ENCODE assay signal across 1 cellular context in the genomic region with DNA sequence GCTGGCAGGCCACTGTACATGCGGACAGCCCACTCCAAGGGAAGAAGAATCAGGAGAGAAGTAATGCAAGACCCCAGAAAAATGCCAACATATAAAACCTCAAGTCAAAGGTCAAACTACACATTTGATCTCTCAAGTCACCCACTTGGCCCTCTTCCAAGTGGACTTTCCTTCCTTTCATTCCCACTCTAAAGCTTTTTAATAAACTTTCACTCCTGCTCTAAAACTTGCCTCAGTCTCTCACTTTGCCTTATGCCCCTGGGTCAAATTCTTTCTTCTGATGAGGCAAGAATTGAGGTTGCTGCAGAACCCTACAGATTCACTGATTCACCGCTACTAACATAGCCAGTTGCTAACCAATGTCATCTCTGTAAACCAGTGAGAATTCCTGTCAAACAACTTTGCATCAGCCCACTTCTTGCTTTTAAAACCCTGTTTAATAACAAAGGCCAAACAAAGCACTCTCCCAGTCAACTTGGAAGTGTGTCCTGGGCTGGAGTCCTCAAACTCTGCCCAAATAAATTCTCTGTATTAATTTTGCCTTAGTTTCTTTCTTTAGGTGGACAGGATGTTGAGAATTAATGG.
TF ChIP-seq lines count a peak whose summit lies in the region.

No MANE protein-coding gene starts in this region.

TF ChIP-seq in WTC11, 78 proteins besides CTCF, POLR2A, EP300 and RAD21 (continued from another document):
- TF ChIP-seq, protein P1, sequence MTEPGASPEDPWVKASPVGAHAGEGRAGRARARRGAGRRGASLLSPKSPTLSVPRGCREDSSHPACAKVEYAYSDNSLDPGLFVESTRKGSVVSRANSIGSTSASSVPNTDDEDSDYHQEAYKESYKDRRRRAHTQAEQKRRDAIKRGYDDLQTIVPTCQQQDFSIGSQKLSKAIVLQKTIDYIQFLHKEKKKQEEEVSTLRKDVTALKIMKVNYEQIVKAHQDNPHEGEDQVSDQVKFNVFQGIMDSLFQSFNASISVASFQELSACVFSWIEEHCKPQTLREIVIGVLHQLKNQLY (CRISPR knock-in tag; IDR thresholded peaks at IDR 0.05) = no peak
- no peak for TF ChIP-seq GABPB1 (CRISPR knock-in tag; IDR thresholded peaks at IDR 0.05)
- TF ChIP-seq ZNF263 (CRISPR knock-in tag; IDR thresholded peaks at IDR 0.05; ENCODE audit: low read depth) = no peak
- no peak for TF ChIP-seq HMGA2 (CRISPR knock-in tag; IDR thresholded peaks at IDR 0.05)
- no peak for TF ChIP-seq ATF1 (CRISPR knock-in tag; IDR thresholded peaks at IDR 0.05)
- TF ChIP-seq, protein P2, sequence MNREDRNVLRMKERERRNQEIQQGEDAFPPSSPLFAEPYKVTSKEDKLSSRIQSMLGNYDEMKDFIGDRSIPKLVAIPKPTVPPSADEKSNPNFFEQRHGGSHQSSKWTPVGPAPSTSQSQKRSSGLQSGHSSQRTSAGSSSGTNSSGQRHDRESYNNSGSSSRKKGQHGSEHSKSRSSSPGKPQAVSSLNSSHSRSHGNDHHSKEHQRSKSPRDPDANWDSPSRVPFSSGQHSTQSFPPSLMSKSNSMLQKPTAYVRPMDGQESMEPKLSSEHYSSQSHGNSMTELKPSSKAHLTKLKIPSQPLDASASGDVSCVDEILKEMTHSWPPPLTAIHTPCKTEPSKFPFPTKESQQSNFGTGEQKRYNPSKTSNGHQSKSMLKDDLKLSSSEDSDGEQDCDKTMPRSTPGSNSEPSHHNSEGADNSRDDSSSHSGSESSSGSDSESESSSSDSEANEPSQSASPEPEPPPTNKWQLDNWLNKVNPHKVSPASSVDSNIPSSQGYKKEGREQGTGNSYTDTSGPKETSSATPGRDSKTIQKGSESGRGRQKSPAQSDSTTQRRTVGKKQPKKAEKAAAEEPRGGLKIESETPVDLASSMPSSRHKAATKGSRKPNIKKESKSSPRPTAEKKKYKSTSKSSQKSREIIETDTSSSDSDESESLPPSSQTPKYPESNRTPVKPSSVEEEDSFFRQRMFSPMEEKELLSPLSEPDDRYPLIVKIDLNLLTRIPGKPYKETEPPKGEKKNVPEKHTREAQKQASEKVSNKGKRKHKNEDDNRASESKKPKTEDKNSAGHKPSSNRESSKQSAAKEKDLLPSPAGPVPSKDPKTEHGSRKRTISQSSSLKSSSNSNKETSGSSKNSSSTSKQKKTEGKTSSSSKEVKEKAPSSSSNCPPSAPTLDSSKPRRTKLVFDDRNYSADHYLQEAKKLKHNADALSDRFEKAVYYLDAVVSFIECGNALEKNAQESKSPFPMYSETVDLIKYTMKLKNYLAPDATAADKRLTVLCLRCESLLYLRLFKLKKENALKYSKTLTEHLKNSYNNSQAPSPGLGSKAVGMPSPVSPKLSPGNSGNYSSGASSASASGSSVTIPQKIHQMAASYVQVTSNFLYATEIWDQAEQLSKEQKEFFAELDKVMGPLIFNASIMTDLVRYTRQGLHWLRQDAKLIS (CRISPR knock-in tag; IDR thresholded peaks at IDR 0.05; ENCODE audit: borderline replicate concordance) = no peak
- TF ChIP-seq, protein P3, sequence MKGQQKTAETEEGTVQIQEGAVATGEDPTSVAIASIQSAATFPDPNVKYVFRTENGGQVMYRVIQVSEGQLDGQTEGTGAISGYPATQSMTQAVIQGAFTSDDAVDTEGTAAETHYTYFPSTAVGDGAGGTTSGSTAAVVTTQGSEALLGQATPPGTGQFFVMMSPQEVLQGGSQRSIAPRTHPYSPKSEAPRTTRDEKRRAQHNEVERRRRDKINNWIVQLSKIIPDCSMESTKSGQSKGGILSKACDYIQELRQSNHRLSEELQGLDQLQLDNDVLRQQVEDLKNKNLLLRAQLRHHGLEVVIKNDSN (CRISPR knock-in tag; IDR thresholded peaks at IDR 0.05) = no peak
- no peak for TF ChIP-seq RORB (CRISPR knock-in tag; IDR thresholded peaks at IDR 0.05)
